In genomic region chr12:51172515-51173431, GRCh38 we compare ENCODE assay signal across 8 cellular contexts. TPM values are rescaled to one million over a fixed set of nuclear protein-coding genes. Genes with fewer than 3 reads are reported as not detected.
DNase-seq lines count a peak whose midpoint lies in the region; ATAC-seq and TF ChIP-seq lines count a peak whose summit lies in the region.

TSS of gene TFCP2 (minus strand) at chr12:51173135. CDS start at chr12:51172422, 713 bp downstream.

- CTCF ChIA-PET in activated CD4-positive, alpha-beta T cell treated with anti-CD3 and anti-CD28 coated beads for 36 hours (lab: Charles Lee), result no interaction called here

- no peak within 1 kb of the TSS for H3K4me3 Mint-ChIP-seq in activated CD4-positive, alpha-beta T cell treated with anti-CD3 and anti-CD28 coated beads for 36 hours
- H3K4me3 Mint-ChIP-seq in chondrocyte (ENCODE audit: unreplicated experiment), result peak within 1 kb of the TSS; percentile 51

- H3K27ac Mint-ChIP-seq in activated CD4-positive, alpha-beta T cell treated with anti-CD3 and anti-CD28 coated beads for 36 hours, result peak within 1 kb of the TSS; percentile 78
- no peak within 1 kb of the TSS for H3K27ac Mint-ChIP-seq in chondrocyte (ENCODE audit: unreplicated experiment)

- DNase-seq in AG10803 (ENCODE audit: low read depth) (peak; percentile 94), NCI-H524 (lab: John Stamatoyannopoulos, UW) (peak; percentile 79 to 89), chondrocyte (ENCODE audit: low spot score) (peak; percentile 95), kidney epithelial cell (ENCODE audit: low read depth) (peak; percentile 84)
- DNase-seq in activated CD4-positive, alpha-beta T cell treated with anti-CD3 and anti-CD28 coated beads for 36 hours, result peak; percentile 97
- DNase-seq in stimulated activated CD4-positive, alpha-beta T cell treated with anti-CD3 and anti-CD28 coated beads, Interleukin-15, amount 100 ng/mL, for 24 hours, result peak; percentile 96

- no peaks in the 10 kb centered on the region for H3K36me3 ChIP-seq in kidney epithelial cell (ENCODE audit: control insufficient read depth, insufficient read depth, low read length)

- H3K4me1 Mint-ChIP-seq in activated CD4-positive, alpha-beta T cell treated with anti-CD3 and anti-CD28 coated beads for 36 hours, result peaks cover 10% of the 10 kb centered on the region
- H3K4me1 Mint-ChIP-seq in chondrocyte (ENCODE audit: low read depth), result peaks cover 10% of the 10 kb centered on the region

- peak; percentile 91 for ATAC-seq in GM19043 (IDR thresholded peaks at IDR 0.05; ENCODE audit: low read depth, unreplicated experiment)
- peak; percentile 97 for ATAC-seq in HG03354 (IDR thresholded peaks at IDR 0.05; ENCODE audit: poor library complexity, severe bottlenecking, unreplicated experiment)
- ATAC-seq in activated CD4-positive, alpha-beta T cell treated with anti-CD3 and anti-CD28 coated beads for 36 hours, result peak; percentile 99

- peaks cover 5% of the 10 kb centered on the region for H3K36me3 Mint-ChIP-seq in activated CD4-positive, alpha-beta T cell treated with anti-CD3 and anti-CD28 coated beads for 36 hours (ENCODE audit: low read depth)
- no peaks in the 10 kb centered on the region for H3K36me3 Mint-ChIP-seq in chondrocyte (ENCODE audit: low read depth)

- H3K27me3 Mint-ChIP-seq in activated CD4-positive, alpha-beta T cell treated with anti-CD3 and anti-CD28 coated beads for 36 hours, result no peaks in the 10 kb centered on the region
- H3K27me3 Mint-ChIP-seq in chondrocyte (ENCODE audit: low read depth), result no peaks in the 10 kb centered on the region

- no peaks in the 10 kb centered on the region for H3K9me3 Mint-ChIP-seq in activated CD4-positive, alpha-beta T cell treated with anti-CD3 and anti-CD28 coated beads for 36 hours (ENCODE audit: low read depth)
- no peaks in the 10 kb centered on the region for H3K9me3 Mint-ChIP-seq in chondrocyte (ENCODE audit: low read depth)

- H3K4me3 ChIP-seq in AG10803 (ENCODE audit: low read length) (peak within 1 kb of the TSS; percentile 91), kidney epithelial cell (ENCODE audit: low read depth, low read length) (peak within 1 kb of the TSS; percentile 65)

- POLR2A ChIA-PET in activated CD4-positive, alpha-beta T cell treated with anti-CD3 and anti-CD28 coated beads for 36 hours (lab: Charles Lee), result interaction anchor here (1.5 kb wide), 1 partner anchor 66 kb away, joined by 3 read pairs; the partner anchor contains the start of gene DAZAP2

- H3K27me3 ChIP-seq in kidney epithelial cell (ENCODE audit: control insufficient read depth, insufficient read depth, low read length), result no peaks in the 10 kb centered on the region

- TF ChIP-seq CTCF in AG10803 (conservative IDR thresholded peaks at IDR 0.05; ENCODE audit: low read length) (no peak), chondrocyte (IDR thresholded peaks at IDR 0.05) (no peak), kidney epithelial cell (IDR thresholded peaks at IDR 0.05; ENCODE audit: insufficient read depth, low read length, poor library complexity, severe bottlenecking) (no peak)

- intact Hi-C loops in activated CD4-positive, alpha-beta T cell treated with anti-CD3 and anti-CD28 coated beads for 36 hours (cut with DNase I, micrococcal nuclease), result loop anchor here (1.0 to 5.0 kb wide), 12 partner anchors 46 to 770 kb away; partner anchors contain the start of genes CSRNP2 (in 2 of the 2), DAZAP2 (in 2 of the 2), POU6F1 (in 2 of the 2) and ATF1 (in 1 of the 2)

RNA-seq across cellular contexts. Expression of gene TFCP2, which starts in this region (rescaled TPM):
- total RNA-seq in activated CD4-positive, alpha-beta T cell treated with anti-CD3 and anti-CD28 coated beads for 36 hours, result 10 to 100 TPM; 39.5 to 47.3 TPM
- total RNA-seq in chondrocyte (17.8 to 21.2 TPM (median 20.8 TPM) in 3 replicates), kidney epithelial cell (14.2 and 19.1 TPM in 2 replicates)

Comparison
In these comparisons a context has a peak if more than half of its experiments do, and no peak if none do; other contexts are left out.
1. Peak in every context shown above with its lines: DNase-seq, ATAC-seq and H3K4me3 ChIP-seq.